ENCODE assay signal across 1 cellular context in the genomic region with DNA sequence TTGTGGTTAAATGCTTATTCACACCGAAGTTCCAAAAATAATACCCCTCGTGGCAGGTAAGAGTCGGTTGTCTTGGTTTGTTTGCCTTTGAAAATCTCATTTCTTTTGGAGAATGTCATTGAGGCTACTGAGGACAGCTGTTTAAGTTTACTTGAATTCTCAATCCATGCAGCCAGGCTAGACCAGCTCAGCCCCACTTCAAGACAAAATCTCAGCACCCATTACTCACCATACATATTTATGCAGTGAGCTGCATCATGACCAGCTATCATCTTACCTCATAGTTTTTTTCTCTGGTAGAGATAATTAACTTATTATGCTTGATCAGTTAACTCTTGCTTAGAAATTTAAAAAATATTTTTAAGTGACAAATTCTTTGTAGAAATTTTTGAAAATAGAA.
TF ChIP-seq lines count a peak whose summit lies in the region.

No MANE protein-coding gene starts in this region.

TF ChIP-seq in IMR-90, 13 proteins besides CTCF, POLR2A, EP300 and RAD21:
- TF ChIP-seq CEBPB (IDR thresholded peaks at IDR 0.05; ENCODE audit: low read depth, low read length): peak; percentile 16; the same call in 1 of the 2 replicates
- TF ChIP-seq RCOR1 (IDR thresholded peaks at IDR 0.05; ENCODE audit: insufficient replicate concordance, low read length): peak; percentile 47
- TF ChIP-seq RFX5 (IDR thresholded peaks at IDR 0.05; ENCODE audit: low read depth, low read length): no peak
- peak; percentile 46; the same call in 1 of the 2 replicates for TF ChIP-seq FOS (IDR thresholded peaks at IDR 0.05; ENCODE audit: low read depth, low read length)
